1 cellular context compared by ENCODE assay signal in the genomic region with DNA sequence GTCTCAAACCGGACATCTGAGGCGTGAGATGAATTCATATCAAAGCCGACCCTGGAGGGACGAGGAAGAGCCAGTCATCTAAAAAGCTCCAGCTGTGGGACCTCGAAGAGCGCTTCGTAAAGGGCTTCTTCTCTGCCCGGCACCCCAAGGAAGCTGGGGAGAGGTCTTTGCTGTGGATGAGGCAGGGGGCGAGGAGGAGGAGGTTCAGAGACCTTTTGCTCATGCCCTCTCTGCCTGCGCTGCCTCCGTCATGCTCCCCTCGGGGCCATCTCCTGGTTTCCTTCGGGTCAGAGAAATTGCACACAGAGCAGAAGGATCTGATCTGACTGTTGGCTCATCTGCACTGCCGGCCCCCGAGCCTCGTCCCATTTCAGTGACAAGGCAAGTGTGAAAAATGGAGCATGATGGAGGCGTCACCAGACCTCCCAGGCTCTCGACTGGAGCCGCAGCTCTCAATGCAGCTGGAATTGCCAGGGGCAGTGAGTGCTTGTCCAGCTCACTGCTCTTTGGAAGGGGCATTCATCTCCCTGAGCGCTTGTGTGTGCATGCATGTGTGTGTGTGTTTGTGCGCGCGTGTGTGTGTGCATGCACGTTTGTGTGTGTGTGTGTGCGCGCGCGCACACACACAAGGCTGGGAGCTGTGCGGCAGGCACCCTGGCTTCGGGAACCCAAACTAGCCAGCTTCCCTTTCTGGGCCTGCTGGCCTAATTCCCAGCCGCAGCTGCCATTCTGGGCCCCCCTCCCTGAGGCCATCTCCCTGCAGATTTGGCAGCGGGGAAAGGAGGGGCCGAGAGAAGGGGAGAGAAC.
A peak's percentile ranks its signal among the peaks of the same experiment; 100 is the strongest.
TF ChIP-seq lines count a peak whose summit lies in the region.

No MANE protein-coding gene starts in this region.

TF ChIP-seq in HEK293, 187 proteins besides CTCF, POLR2A, EP300 and RAD21 (continued from another document):
- TF ChIP-seq PRDM2 (tag by site-specific recombination; IDR thresholded peaks at IDR 0.05; ENCODE audit: borderline replicate concordance) = no peak
- TF ChIP-seq ZNF580 (tag by site-specific recombination; IDR thresholded peaks at IDR 0.05) = no peak
- no peak for TF ChIP-seq PBX3 (CRISPR knock-in tag; IDR thresholded peaks at IDR 0.05)
- no peak for TF ChIP-seq ZNF600 (tag by site-specific recombination; IDR thresholded peaks at IDR 0.05)
- no peak for TF ChIP-seq ZNF132 (tag by site-specific recombination; IDR thresholded peaks at IDR 0.05; ENCODE audit: borderline replicate concordance)
- TF ChIP-seq ZNF488 (tag by site-specific recombination; IDR thresholded peaks at IDR 0.05) = no peak
- TF ChIP-seq ZEB2 (tag by site-specific recombination; IDR thresholded peaks at IDR 0.05) = no peak
- TF ChIP-seq ZNF830 (tag by site-specific recombination; IDR thresholded peaks at IDR 0.05; ENCODE audit: low read depth) = no peak
- TF ChIP-seq ZNF521 (tag by site-specific recombination; IDR thresholded peaks at IDR 0.05) = no peak
- no peak for TF ChIP-seq ZNF639 (tag by site-specific recombination; IDR thresholded peaks at IDR 0.05)
- TF ChIP-seq ZSCAN4 (tag by site-specific recombination; IDR thresholded peaks at IDR 0.05) = peak; percentile 78
- no peak for TF ChIP-seq ZNF23 (tag by site-specific recombination; IDR thresholded peaks at IDR 0.05; ENCODE audit: borderline replicate concordance)
- TF ChIP-seq ZBTB1 (tag by site-specific recombination; IDR thresholded peaks at IDR 0.05) = no peak
- TF ChIP-seq ZNF423 (tag by site-specific recombination; IDR thresholded peaks at IDR 0.05) = no peak
